Comparison of ENCODE assay signal across 1 cellular context in the genomic region with DNA sequence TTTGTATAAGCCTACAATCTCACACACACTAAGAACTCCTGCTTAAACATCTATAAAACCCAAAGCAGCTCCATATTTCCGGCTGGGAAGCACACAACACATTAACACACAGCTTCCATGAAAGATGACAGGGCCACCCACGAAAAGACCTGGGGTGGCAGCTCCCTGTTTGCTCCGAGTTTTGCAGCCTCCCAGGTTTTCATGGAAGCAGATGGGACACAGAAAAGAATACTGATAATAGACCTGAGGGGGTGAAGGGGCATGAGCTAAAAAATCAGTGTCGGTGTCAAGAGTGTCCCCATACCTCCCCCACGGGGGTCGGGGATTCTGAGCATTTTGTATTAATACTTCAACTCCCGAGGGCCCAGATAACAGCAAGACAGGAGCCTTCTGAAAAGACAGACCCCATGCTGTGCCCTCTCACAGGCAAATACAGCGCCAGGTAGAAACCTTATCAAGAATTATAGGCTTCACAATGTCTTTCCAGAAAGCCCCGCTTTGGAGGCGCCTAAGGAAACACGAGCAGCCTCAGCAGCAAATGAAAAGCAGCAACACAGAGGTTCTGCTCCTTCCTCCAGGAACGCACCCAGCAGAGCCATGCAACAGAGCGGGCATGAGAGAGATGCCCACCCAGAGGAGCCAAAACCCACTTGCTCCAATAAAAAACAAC.
TF ChIP-seq lines count a peak whose summit lies in the region.

No MANE protein-coding gene starts in this region.

TF ChIP-seq in A549, 52 proteins besides CTCF, POLR2A, EP300 and RAD21 (continued from another document):
- TF ChIP-seq, protein P1, sequence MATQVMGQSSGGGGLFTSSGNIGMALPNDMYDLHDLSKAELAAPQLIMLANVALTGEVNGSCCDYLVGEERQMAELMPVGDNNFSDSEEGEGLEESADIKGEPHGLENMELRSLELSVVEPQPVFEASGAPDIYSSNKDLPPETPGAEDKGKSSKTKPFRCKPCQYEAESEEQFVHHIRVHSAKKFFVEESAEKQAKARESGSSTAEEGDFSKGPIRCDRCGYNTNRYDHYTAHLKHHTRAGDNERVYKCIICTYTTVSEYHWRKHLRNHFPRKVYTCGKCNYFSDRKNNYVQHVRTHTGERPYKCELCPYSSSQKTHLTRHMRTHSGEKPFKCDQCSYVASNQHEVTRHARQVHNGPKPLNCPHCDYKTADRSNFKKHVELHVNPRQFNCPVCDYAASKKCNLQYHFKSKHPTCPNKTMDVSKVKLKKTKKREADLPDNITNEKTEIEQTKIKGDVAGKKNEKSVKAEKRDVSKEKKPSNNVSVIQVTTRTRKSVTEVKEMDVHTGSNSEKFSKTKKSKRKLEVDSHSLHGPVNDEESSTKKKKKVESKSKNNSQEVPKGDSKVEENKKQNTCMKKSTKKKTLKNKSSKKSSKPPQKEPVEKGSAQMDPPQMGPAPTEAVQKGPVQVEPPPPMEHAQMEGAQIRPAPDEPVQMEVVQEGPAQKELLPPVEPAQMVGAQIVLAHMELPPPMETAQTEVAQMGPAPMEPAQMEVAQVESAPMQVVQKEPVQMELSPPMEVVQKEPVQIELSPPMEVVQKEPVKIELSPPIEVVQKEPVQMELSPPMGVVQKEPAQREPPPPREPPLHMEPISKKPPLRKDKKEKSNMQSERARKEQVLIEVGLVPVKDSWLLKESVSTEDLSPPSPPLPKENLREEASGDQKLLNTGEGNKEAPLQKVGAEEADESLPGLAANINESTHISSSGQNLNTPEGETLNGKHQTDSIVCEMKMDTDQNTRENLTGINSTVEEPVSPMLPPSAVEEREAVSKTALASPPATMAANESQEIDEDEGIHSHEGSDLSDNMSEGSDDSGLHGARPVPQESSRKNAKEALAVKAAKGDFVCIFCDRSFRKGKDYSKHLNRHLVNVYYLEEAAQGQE (IDR thresholded peaks at IDR 0.05) = no peak
- no peak for TF ChIP-seq POLR2AphosphoS2 (conservative IDR thresholded peaks at IDR 0.05; ENCODE audit: low read length)
- TF ChIP-seq, protein P2, sequence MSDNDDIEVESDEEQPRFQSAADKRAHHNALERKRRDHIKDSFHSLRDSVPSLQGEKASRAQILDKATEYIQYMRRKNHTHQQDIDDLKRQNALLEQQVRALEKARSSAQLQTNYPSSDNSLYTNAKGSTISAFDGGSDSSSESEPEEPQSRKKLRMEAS (IDR thresholded peaks at IDR 0.05) = no peak
